ENCODE assay signal across 9 cellular contexts in the genomic region with DNA sequence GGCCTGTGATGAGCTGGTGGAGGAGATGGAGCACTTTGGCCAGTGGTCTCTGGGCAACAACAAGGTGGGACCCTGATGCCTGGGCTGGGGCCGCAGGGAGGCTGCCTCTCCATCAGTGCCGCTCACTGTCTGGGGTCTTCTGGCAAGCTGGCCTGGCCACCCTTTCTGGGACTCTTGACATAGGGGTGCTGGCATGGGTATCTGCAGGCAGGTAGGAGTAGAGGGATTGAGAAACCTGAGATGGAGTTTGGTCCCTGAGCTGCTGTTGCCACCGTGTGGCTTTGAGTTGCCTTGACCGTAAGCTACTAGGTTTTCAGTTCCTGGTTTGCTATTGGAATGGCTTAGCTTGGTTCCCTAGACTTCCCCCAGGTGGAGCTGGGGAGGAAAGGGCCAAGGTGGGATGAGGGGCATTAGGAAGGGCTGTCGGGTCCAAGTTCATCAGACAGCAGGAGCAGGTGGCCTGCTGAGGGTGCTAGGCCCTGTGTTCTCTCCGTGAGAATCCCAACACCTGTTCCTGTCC. TPM values are rescaled to one million over a fixed set of nuclear protein-coding genes. Genes with fewer than 3 reads are reported as not detected.
DNase-seq lines count a peak whose midpoint lies in the region; ATAC-seq, FAIRE-seq and TF ChIP-seq lines count a peak whose summit lies in the region.
"Had no signal": no experiment of that assay in that cellular context is flagged by ENCODE, and none has a peak within 500 bp of the region (broad histone marks: within the 10 kb centered on the region; RNA-seq: fewer than 3 reads in every experiment).

No MANE protein-coding gene starts in this region.

- peak overlapping the region in 1 of 4 donors; percentile 27 for H3K27ac ChIP-seq in pancreas

- intact Hi-C loops in pancreas (cut with DNase I): loop anchor here in 2 of 3 donors (10.0 kb wide), 2 partner anchors 52 to 132 kb away; no protein-coding TSS in a partner anchor

- peak; percentile 65 for TF ChIP-seq CTCF in GM06990 (IDR thresholded peaks at IDR 0.05; ENCODE audit: insufficient read depth, low read length, poor library complexity, severe bottlenecking)
- TF ChIP-seq CTCF in fibroblast of pulmonary artery (IDR thresholded peaks at IDR 0.05; ENCODE audit: low read length, missing control alignments): peak; percentile 53
- TF ChIP-seq CTCF in pancreas (IDR thresholded peaks at IDR 0.05): peak; percentile 17 to 42 (median 33)

- H3K4me1 ChIP-seq in pancreas: peaks cover 0 to 4% (median 0%) of the 10 kb centered on the region in 3 donors

- ATAC-seq in pancreas (peak; percentile 89 to 97 (median 94)), GM21367 (IDR thresholded peaks at IDR 0.05; ENCODE audit: unreplicated experiment) (no peak)

- no peaks in the 10 kb centered on the region for H3K9me3 ChIP-seq in pancreas

- H3K36me3 ChIP-seq in GM06990 (ENCODE audit: control insufficient read depth, insufficient read depth, low read length) (peaks cover 28% of the 10 kb centered on the region), pancreas (no peaks in the 10 kb centered on the region)

- DNase-seq in GM06990 (ENCODE audit: extremely low read depth, insufficient read length) (no peak), NAMALWA (ENCODE audit: low spot score) (peak; percentile 69), SHP77 (lab: John Stamatoyannopoulos, UW) (peak; percentile 67 to 79), fibroblast of pulmonary artery (ENCODE audit: low read depth) (peak; percentile 51), pancreas (peak in 4 of 6 donors; percentile 70 to 81 (median 76))
- DNase-seq in activated effector memory CD4-positive, alpha-beta T cell treated with Interleukin-2 at 50 U/mL for 16 hours: no peak
- no peak for DNase-seq in stimulated activated CD4-positive, alpha-beta T cell treated with anti-CD3 and anti-CD28 coated beads, Interleukin-2, amount 100 ng/mL, for 48 hours

- H3K27me3 ChIP-seq in GM06990 (replicated peaks; ENCODE audit: control insufficient read depth, insufficient read depth, low read length): no peaks in the 10 kb centered on the region
- no peaks in the 10 kb centered on the region for H3K27me3 ChIP-seq in pancreas

- no peak overlapping the region for H3K4me3 ChIP-seq in GM06990 (replicated peaks; ENCODE audit: low read depth, low read length)
- H3K4me3 ChIP-seq in fibroblast of pulmonary artery (replicated peaks; ENCODE audit: low read depth, low read length): no peak overlapping the region
- no peak overlapping the region for H3K4me3 ChIP-seq in pancreas
- H3K4me3 ChIP-seq: skin epidermis had no signal

- no peak for FAIRE-seq in pancreas (lab: Jason Lieb, UNC)

- 48 to 49% methylated on average over 6 of the region's 6 CpGs for WGBS in pancreas, 2 donors

RNA-seq across cellular contexts. Expression of gene MFN2, which starts 13.2 kb away (rescaled TPM):
- total RNA-seq in pancreas: 10 to 100 TPM; 20.4 to 34.4 (median 26.0) TPM
- 10 to 100 TPM; 13.7 to 21.7 TPM for polyA plus RNA-seq in pancreas

RNA-seq across cellular contexts. Expression of gene PLOD1, which starts 32.6 kb away (rescaled TPM):
- 10 to 100 TPM; 25.3 to 55.2 (median 37.7) TPM for total RNA-seq in pancreas
- polyA plus RNA-seq in pancreas: 10 to 100 TPM; 20.0 to 30.5 TPM

RNA-seq across cellular contexts. Expression of gene KIAA2013, which starts 40.9 kb away (rescaled TPM):
- 10 to 100 TPM; 23.9 to 33.8 (median 28.0) TPM for total RNA-seq in pancreas
- 10 to 100 TPM; 21.0 to 25.3 TPM for polyA plus RNA-seq in pancreas

RNA-seq across cellular contexts. Expression of gene MIIP, which starts 52.2 kb away (rescaled TPM):
- total RNA-seq in pancreas: 10 to 100 TPM in 5 of 6 donors, 1 to 10 TPM in 1; 9.3 to 17.8 (median 12.3) TPM
- polyA plus RNA-seq in pancreas: 10 to 100 TPM; 48.4 to 59.1 TPM

Comparison
In these comparisons a context has a peak if more than half of its experiments do, and no peak if none do; other contexts are left out.
1. DNase-seq: peak in NAMALWA (single experiment), SHP77 (2 of 2), fibroblast of pulmonary artery (single experiment) and pancreas (4 of 6); none in GM06990 (single experiment), activated effector memory CD4-positive, alpha-beta T cell treated with Interleukin-2 at 50 U/mL for 16 hours (single experiment) and stimulated activated CD4-positive, alpha-beta T cell treated with anti-CD3 and anti-CD28 coated beads, Interleukin-2, amount 100 ng/mL, for 48 hours (0 of 2).
2. Peak in every context shown above with its lines, with median percentiles within 50 percentile points of each other: CTCF ChIP-seq.